17 cellular contexts compared by ENCODE assay signal in the genomic region with DNA sequence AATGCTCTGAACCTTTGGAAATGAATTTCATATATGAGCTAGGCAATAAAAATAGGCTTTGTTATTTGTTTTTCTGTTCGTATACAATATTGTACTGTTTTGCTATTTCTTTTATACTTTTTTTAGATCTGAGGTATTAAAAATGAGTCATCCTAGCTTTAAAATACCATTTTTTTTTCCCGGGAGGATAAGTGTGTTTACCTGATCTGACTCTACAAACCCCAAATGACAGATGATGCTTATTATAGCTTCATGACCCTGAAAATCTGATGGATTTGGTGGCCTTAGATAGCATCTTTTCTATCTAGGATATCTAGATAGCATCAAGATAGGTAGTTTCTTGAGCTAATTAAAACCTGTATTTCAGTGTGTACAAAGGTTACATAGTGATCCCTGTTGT.
DNase-seq lines count a peak whose midpoint lies in the region; ATAC-seq and TF ChIP-seq lines count a peak whose summit lies in the region.
"Had no signal": no experiment of that assay in that cellular context is flagged by ENCODE, and none has a peak within 500 bp of the region (broad histone marks: within the 10 kb centered on the region; RNA-seq: fewer than 3 reads in every experiment).

No MANE protein-coding gene starts in this region.

- DNase-seq in DMS53 (lab: John Stamatoyannopoulos, UW) (peak; percentile 26), DMS53 treated with DMSO at 0.1 percent for 48 hours (lab: John Stamatoyannopoulos, UW; ENCODE audit: unreplicated experiment) (no peak), NCI-H69 (lab: John Stamatoyannopoulos, UW) (peak; percentile 40), foreskin keratinocyte (no peak), superior temporal gyrus (ENCODE audit: extremely low spot score) (peak; percentile 6), sciatic nerve (ENCODE audit: low spot score) (no peak), NCI-H2107 treated with DMSO at 0.1 percent for 48 hours (lab: John Stamatoyannopoulos, UW; ENCODE audit: unreplicated experiment) (no peak)
- DNase-seq: DMS 273 treated with DMSO at 0.1 percent for 48 hours, GDM1, HFFc6, MV-4-11, NCI-H187 treated with DMSO at 0.1 percent for 48 hours had no signal

- no peak for TF ChIP-seq CTCF in foreskin keratinocyte (conservative IDR thresholded peaks at IDR 0.05)

- peaks cover 8% of the 10 kb centered on the region for H3K4me1 ChIP-seq in foreskin keratinocyte

- peak overlapping the region; percentile 47 for H3K27ac ChIP-seq in foreskin keratinocyte
- H3K27ac ChIP-seq: 22Rv1, SJSA1 had no signal

- ATAC-seq in foreskin keratinocyte (no peak), GM21576 (IDR thresholded peaks at IDR 0.05; ENCODE audit: unreplicated experiment) (no peak), sciatic nerve (no peak)
- ATAC-seq: K562, Panc1 had no signal

- H3K27me3 ChIP-seq in foreskin keratinocyte = no peaks in the 10 kb centered on the region
- H3K27me3 ChIP-seq: SJSA1 had no signal

- intact Hi-C loops in sciatic nerve (cut with DNase I) = no loop called here

Comparison
In these comparisons a context has a peak if more than half of its experiments do, and no peak if none do; other contexts are left out.
1. DNase-seq: peak in DMS53 (single experiment), NCI-H69 (single experiment) and superior temporal gyrus (single experiment); none in DMS53 treated with DMSO at 0.1 percent for 48 hours (single experiment), foreskin keratinocyte (0 of 2), sciatic nerve (single experiment) and NCI-H2107 treated with DMSO at 0.1 percent for 48 hours (single experiment).